Comparison of ENCODE assay signal across 8 cellular contexts in the genomic region with DNA sequence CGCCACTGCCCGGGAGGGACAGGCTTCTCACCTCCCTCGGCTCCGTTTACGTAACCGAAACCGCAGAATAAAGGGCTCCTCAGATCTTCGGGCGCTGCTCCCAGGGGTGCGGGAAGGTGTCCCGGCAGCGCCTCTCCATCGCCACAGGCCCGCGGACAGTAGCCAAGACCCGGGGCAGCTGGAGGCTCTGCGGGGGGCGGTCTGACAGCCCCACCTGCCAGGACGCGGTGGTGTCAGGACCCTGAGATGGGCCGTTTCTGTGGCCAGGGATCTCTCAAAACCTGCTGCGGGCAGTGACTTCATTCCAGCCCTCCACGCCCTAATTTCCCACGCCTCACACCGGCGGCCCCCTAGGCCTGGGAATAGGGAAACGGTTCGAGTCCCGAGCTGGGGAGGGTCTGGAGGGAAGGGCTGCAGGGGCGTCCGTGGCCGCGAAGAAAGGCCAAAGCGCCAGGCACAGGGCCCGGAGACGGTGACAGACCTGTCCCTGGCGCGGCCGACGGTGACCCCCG. TPM values are rescaled to one million over a fixed set of nuclear protein-coding genes. Genes with fewer than 3 reads are reported as not detected.
DNase-seq lines count a peak whose midpoint lies in the region; ATAC-seq and TF ChIP-seq lines count a peak whose summit lies in the region.
"Not testable (repeated sequence)": the region's sequence is repeated elsewhere in the genome, so short reads cannot be mapped to it uniquely, and the experiment has no call there.

No MANE protein-coding gene starts in this region.

- CTCF ChIA-PET in activated naive CD4-positive, alpha-beta T cell treated with anti-CD3 and anti-CD28 coated beads for 36 hours (lab: Charles Lee): not testable (repeated sequence)

- not testable (repeated sequence) for TF ChIP-seq EP300 in sigmoid colon (IDR thresholded peaks at IDR 0.05)

- not testable (repeated sequence) for H3K27me3 ChIP-seq in lower lobe of right lung (ENCODE audit: low read depth); sigmoid colon

- H3K27me3 Mint-ChIP-seq in activated naive CD4-positive, alpha-beta T cell treated with anti-CD3 and anti-CD28 coated beads for 36 hours (ENCODE audit: low read depth): not testable (repeated sequence)

- not testable (repeated sequence) for TF ChIP-seq POLR2A in sigmoid colon (IDR thresholded peaks at IDR 0.05)

- not testable (repeated sequence) for H3K27ac Mint-ChIP-seq in activated naive CD4-positive, alpha-beta T cell treated with anti-CD3 and anti-CD28 coated beads for 36 hours

- H3K4me1 Mint-ChIP-seq in activated naive CD4-positive, alpha-beta T cell treated with anti-CD3 and anti-CD28 coated beads for 36 hours (ENCODE audit: low read depth): not testable (repeated sequence)

- not testable (repeated sequence) for H3K9me3 ChIP-seq in lower lobe of right lung, sigmoid colon

- TF ChIP-seq CTCF in lower lobe of right lung (IDR thresholded peaks at IDR 0.05); sigmoid colon (IDR thresholded peaks at IDR 0.05): not testable (repeated sequence)

- H3K4me3 ChIP-seq in lower lobe of right lung: peak overlapping the region; percentile 62
- H3K4me3 ChIP-seq in sigmoid colon: peak overlapping the region; percentile 52 to 81 (median 62)

- H3K9me3 Mint-ChIP-seq in activated naive CD4-positive, alpha-beta T cell treated with anti-CD3 and anti-CD28 coated beads for 36 hours: not testable (repeated sequence)

- intact Hi-C loops in activated naive CD4-positive, alpha-beta T cell treated with anti-CD3 and anti-CD28 coated beads for 36 hours (cut with micrococcal nuclease): loop anchor here (2.0 kb wide), 1 partner anchor 200 kb away; a partner anchor contains a TSS
- intact Hi-C loops in lower lobe of right lung (cut with DNase I); sigmoid colon (cut with DNase I): not testable (repeated sequence)

- H3K4me1 ChIP-seq in lower lobe of right lung, sigmoid colon: not testable (repeated sequence)

- H3K27ac ChIP-seq in lower lobe of right lung (peak overlapping the region; percentile 67), sigmoid colon (peak overlapping the region; percentile 76 to 89 (median 82))

- not testable (repeated sequence) for H3K4me3 Mint-ChIP-seq in activated naive CD4-positive, alpha-beta T cell treated with anti-CD3 and anti-CD28 coated beads for 36 hours

- DNase-seq in 8988T: peak; percentile 64
- DNase-seq in NCI-H1092 treated with DMSO at 0.1 percent for 48 hours (lab: John Stamatoyannopoulos, UW): peak; percentile 19
- peak; percentile 31 for DNase-seq in activated naive CD4-positive, alpha-beta T cell treated with anti-CD3 and anti-CD28 coated beads for 36 hours
- peak; percentile 47 for DNase-seq in lower lobe of right lung
- not testable (repeated sequence) for DNase-seq in sigmoid colon

- 1% methylated on average over 41 of the region's 41 CpGs for WGBS in sigmoid colon, 2 donors

- ATAC-seq in GM18520 (IDR thresholded peaks at IDR 0.05; ENCODE audit: unreplicated experiment) (peak; percentile 6), HG02623 (IDR thresholded peaks at IDR 0.05; ENCODE audit: unreplicated experiment) (peak; percentile 6), esophagus mucosa (peak; percentile 34), lower lobe of right lung (peak; percentile 27 to 54)

- not testable (repeated sequence) for H3K36me3 ChIP-seq in lower lobe of right lung, sigmoid colon

- not testable (repeated sequence) for H3K36me3 Mint-ChIP-seq in activated naive CD4-positive, alpha-beta T cell treated with anti-CD3 and anti-CD28 coated beads for 36 hours (ENCODE audit: low read depth)

RNA-seq across cellular contexts. Expression of a gene that starts 0.6 kb away (rescaled TPM):
- under 1 TPM; 0.02 to 0.10 TPM for total RNA-seq in activated naive CD4-positive, alpha-beta T cell treated with anti-CD3 and anti-CD28 coated beads for 36 hours
- 3.3 TPM for total RNA-seq in esophagus mucosa
- 16.2 TPM for total RNA-seq in lower lobe of right lung
- 10 to 100 TPM in 1 of 4 donors, 1 to 10 TPM in 3; 7.1 to 15.5 (median 7.6) TPM for total RNA-seq in sigmoid colon
- 1 to 10 TPM in 2 of 3 donors, under 1 TPM in 1; 0.60 to 3.2 (median 2.6) TPM for polyA plus RNA-seq in sigmoid colon
